20 cellular contexts compared by ENCODE assay signal in the genomic region with DNA sequence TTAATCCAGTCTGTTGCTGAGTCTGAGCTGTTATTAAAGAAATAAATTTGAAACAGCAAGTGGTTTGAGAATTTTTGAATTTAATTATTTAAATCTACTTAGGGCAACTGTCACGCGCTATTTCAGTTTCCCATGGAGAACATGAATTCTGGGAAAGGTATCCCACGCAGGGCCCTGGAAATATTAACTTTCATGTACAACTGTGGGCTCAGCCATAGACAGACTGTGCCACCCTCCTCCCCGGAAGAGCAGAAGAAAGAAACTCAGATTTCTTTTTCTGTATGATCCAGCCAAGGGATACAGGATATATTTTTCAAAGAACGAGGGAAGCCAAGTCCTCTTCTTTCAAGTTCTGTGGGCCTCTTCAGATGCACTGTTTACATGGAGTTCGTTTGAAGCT.
"Had no signal": no experiment of that assay in that cellular context is flagged by ENCODE, and none has a peak within 500 bp of the region (broad histone marks: within the 10 kb centered on the region; RNA-seq: fewer than 3 reads in every experiment).

No MANE protein-coding gene starts in this region.

- H3K4me3 ChIP-seq: K562 had no signal

- H3K9me3 Mint-ChIP-seq: IgD-negative memory B cell had no signal

- H3K36me3 Mint-ChIP-seq: IgD-negative memory B cell had no signal

- H3K4me2 ChIP-seq: KMS-11, SK-N-SH had no signal

- H3K9me3 ChIP-seq: SK-N-SH had no signal

- H3K27ac Mint-ChIP-seq: IgD-negative memory B cell had no signal

- H3K9ac ChIP-seq: KMS-11, SK-N-SH had no signal

- H3K4me3 Mint-ChIP-seq: IgD-negative memory B cell had no signal

- DNase-seq: Kasumi-1, NCI-H1092 treated with DMSO at 0.1 percent for 48 hours, NCI-H1436, NCI-H187, NCI-H2029, NCI-H2081 treated with DMSO at 0.1 percent for 48 hours, NCI-H2171, NCI-H226, NCI-H446, NCI-H510A, NCI-H524 treated with DMSO at 0.1 percent for 48 hours, NCI-H69, NCI-H774, RPMI8226, SIG-M5 had no signal

- H3K27ac ChIP-seq: HL-60, KMS-11 had no signal
